16 cellular contexts compared by ENCODE assay signal in the genomic region with DNA sequence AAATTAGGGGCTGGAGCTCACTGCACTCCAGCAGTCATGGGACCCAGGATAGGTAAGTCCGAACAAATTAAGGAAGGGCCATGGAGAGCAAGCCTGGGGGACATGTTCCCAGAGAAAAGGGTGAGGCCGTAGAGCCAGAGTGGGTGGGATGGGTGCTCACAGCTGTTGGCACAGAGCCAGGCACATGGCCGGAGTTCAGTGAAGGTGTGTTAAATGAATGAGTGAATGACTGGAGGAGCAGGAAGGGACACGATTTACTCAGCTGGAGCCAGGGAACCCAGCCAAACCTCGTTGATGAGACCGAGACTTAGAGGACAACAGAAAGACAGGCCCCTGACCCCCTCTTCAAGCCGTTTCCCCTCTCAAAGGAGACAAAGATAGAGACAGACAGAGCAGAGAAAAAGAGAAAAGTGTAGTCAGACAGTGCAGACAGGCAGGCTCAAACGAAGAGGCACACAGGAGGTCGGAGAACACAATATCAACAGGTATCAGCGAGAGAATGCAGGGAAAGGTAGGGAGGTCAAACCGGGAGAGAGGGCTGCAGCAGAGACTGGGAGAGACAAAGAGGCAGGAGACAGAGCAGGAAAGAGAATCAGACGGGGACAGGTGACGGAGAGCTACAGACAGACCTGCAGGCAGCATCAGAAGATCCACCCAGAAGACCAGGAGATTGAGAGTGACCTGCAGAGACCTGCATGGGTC. TPM values are rescaled to one million over a fixed set of nuclear protein-coding genes. Genes with fewer than 3 reads are reported as not detected.
A peak's percentile ranks its signal among the peaks of the same experiment; 100 is the strongest.
DNase-seq lines count a peak whose midpoint lies in the region; ATAC-seq and TF ChIP-seq lines count a peak whose summit lies in the region.
"Had no signal": no experiment of that assay in that cellular context is flagged by ENCODE, and none has a peak within 500 bp of the region (broad histone marks: within the 10 kb centered on the region; RNA-seq: fewer than 3 reads in every experiment).

No MANE protein-coding gene starts in this region.

- H4K20me1 ChIP-seq in neural progenitor cell (ENCODE audit: low read depth) = no peaks in the 10 kb centered on the region

- H3K27me3 Mint-ChIP-seq in activated naive CD8-positive, alpha-beta T cell treated with anti-CD3 and anti-CD28 coated beads, Interleukin-2, amount 10 ng/mL, durations not matched to agents 7 days and 5 days = peaks cover 17% of the 10 kb centered on the region
- H3K27me3 Mint-ChIP-seq in activated naive CD8-positive, alpha-beta T cell treated with anti-CD3 and anti-CD28 coated beads, Interleukin-2, amount 50 U/mL, for 24 hours = peaks cover 8% of the 10 kb centered on the region
- H3K27me3 Mint-ChIP-seq in CD14-positive monocyte (ENCODE audit: low read depth in 3 of 3) (peaks cover 5 to 22% (median 13%) of the 10 kb centered on the region in 3 donors), neural progenitor cell (ENCODE audit: insufficient read depth, low read depth) (peaks cover 6% of the 10 kb centered on the region)
- H3K27me3 Mint-ChIP-seq in activated T-helper 17 cell treated with anti-CD3 and anti-CD28 coated beads, Interleukin-2, amount 50 U/mL, for 72 hours = peaks cover 13% of the 10 kb centered on the region
- H3K27me3 Mint-ChIP-seq: central memory CD8-positive, alpha-beta T cell had no signal

- no peak for TF ChIP-seq POLR2A in tibial nerve (IDR thresholded peaks at IDR 0.05)

- no peak for ATAC-seq in activated naive CD8-positive, alpha-beta T cell treated with anti-CD3 and anti-CD28 coated beads, Interleukin-2, amount 10 ng/mL, durations not matched to agents 7 days and 5 days (ENCODE audit: low read depth)
- no peak for ATAC-seq in activated naive CD8-positive, alpha-beta T cell treated with anti-CD3 and anti-CD28 coated beads, Interleukin-2, amount 50 U/mL, for 24 hours
- no peak for ATAC-seq in activated T-helper 17 cell treated with anti-CD3 and anti-CD28 coated beads, Interleukin-2, amount 50 U/mL, for 72 hours (replicated peaks)

- H3K36me3 Mint-ChIP-seq in activated naive CD8-positive, alpha-beta T cell treated with anti-CD3 and anti-CD28 coated beads, Interleukin-2, amount 10 ng/mL, durations not matched to agents 7 days and 5 days = no peaks in the 10 kb centered on the region
- no peaks in the 10 kb centered on the region for H3K36me3 Mint-ChIP-seq in activated naive CD8-positive, alpha-beta T cell treated with anti-CD3 and anti-CD28 coated beads, Interleukin-2, amount 50 U/mL, for 24 hours (ENCODE audit: low read depth)
- H3K36me3 Mint-ChIP-seq in CD14-positive monocyte (no peaks in the 10 kb centered on the region), neural progenitor cell (no peaks in the 10 kb centered on the region)
- H3K36me3 Mint-ChIP-seq in activated T-helper 17 cell treated with anti-CD3 and anti-CD28 coated beads, Interleukin-2, amount 50 U/mL, for 72 hours (ENCODE audit: low read depth) = no peaks in the 10 kb centered on the region

- POLR2A ChIA-PET in activated naive CD8-positive, alpha-beta T cell treated with anti-CD3 and anti-CD28 coated beads, Interleukin-2, amount 10 ng/mL, durations not matched to agents 7 days and 5 days (lab: Charles Lee) = no interaction called here

- H3K9me3 ChIP-seq in duodenal mucosa (ENCODE audit: control insufficient read depth in 1 of 2, low read length in 2 of 2) (no peaks in the 10 kb centered on the region), mucosa of stomach (ENCODE audit: control insufficient read depth, low read length) (no peaks in the 10 kb centered on the region), tibial nerve (no peaks in the 10 kb centered on the region), neural progenitor cell (ENCODE audit: low read depth) (no peaks in the 10 kb centered on the region)

- no peak for TF ChIP-seq CTCF in tibial nerve (IDR thresholded peaks at IDR 0.05)
- TF ChIP-seq CTCF in CD14-positive monocyte (IDR thresholded peaks at IDR 0.05) = no peak
- no peak for TF ChIP-seq CTCF in neural progenitor cell (IDR thresholded peaks at IDR 0.05)

- H3K27me3 ChIP-seq in duodenal mucosa (ENCODE audit: control insufficient read depth in 1 of 2, insufficient read depth in 2 of 2, low read length in 2 of 2) = no peaks in the 10 kb centered on the region
- no peaks in the 10 kb centered on the region for H3K27me3 ChIP-seq in mucosa of stomach (ENCODE audit: control insufficient read depth, insufficient read depth, low read length)
- H3K27me3 ChIP-seq in tibial nerve = no peaks in the 10 kb centered on the region
- no peaks in the 10 kb centered on the region for H3K27me3 ChIP-seq in neural progenitor cell

- no peak for DNase-seq in activated naive CD8-positive, alpha-beta T cell treated with anti-CD3 and anti-CD28 coated beads, Interleukin-2, amount 10 ng/mL, durations not matched to agents 7 days and 5 days
- no peak for DNase-seq in activated naive CD8-positive, alpha-beta T cell treated with anti-CD3 and anti-CD28 coated beads, Interleukin-2, amount 50 U/mL, for 24 hours
- DNase-seq in tibial nerve (ENCODE audit: low spot score in 2 of 2) = no peak
- no peak for DNase-seq in CD14-positive monocyte (ENCODE audit: low spot score)
- no peak for DNase-seq in neural progenitor cell (ENCODE audit: low spot score)
- DNase-seq: activated CD8-positive, alpha-beta memory T cell treated with anti-CD3 and anti-CD28 coated beads for 24 hours; activated naive CD4-positive, alpha-beta T cell treated with anti-CD3 and anti-CD28 coated beads for 36 hours; DMS 273 treated with DMSO at 0.1 percent for 48 hours; Karpas-422; NCI-H2107; nephron progenitor cell; stimulated activated CD4-positive, alpha-beta T cell treated with anti-CD3 and anti-CD28 coated beads, Interleukin-12 subunit alpha, Interleukin-12 subunit beta, amount 100 ng/mL, for 4 hours had no signal

- 51 to 55% methylated on average over 13 of the region's 13 CpGs for WGBS in tibial nerve, 2 donors

- H3K27ac ChIP-seq in duodenal mucosa (ENCODE audit: low read depth, low read length) (peak overlapping the region; percentile 67), tibial nerve (peak overlapping the region in 3 of 4 donors; percentile 52 to 70 (median 64)), neural progenitor cell (no peak overlapping the region)

- H3K4me2 ChIP-seq in neural progenitor cell = no peak overlapping the region

- H3K4me1 ChIP-seq in duodenal mucosa (ENCODE audit: control insufficient read depth in 1 of 2, insufficient read depth in 2 of 2, low read length in 2 of 2) (peaks cover 69 to 72% of the 10 kb centered on the region in 2 donors), mucosa of stomach (ENCODE audit: control insufficient read depth, insufficient read depth, low read length) (peaks cover 65% of the 10 kb centered on the region), tibial nerve (peaks cover 0 to 24% (median 2%) of the 10 kb centered on the region in 4 donors), neural progenitor cell (no peaks in the 10 kb centered on the region)

- H3K4me3 Mint-ChIP-seq in activated naive CD8-positive, alpha-beta T cell treated with anti-CD3 and anti-CD28 coated beads, Interleukin-2, amount 10 ng/mL, durations not matched to agents 7 days and 5 days = no peak overlapping the region
- H3K4me3 Mint-ChIP-seq in activated naive CD8-positive, alpha-beta T cell treated with anti-CD3 and anti-CD28 coated beads, Interleukin-2, amount 50 U/mL, for 24 hours = no peak overlapping the region
- H3K4me3 Mint-ChIP-seq in CD14-positive monocyte (peak overlapping the region in 1 of 2 donors; percentile 64), neural progenitor cell (no peak overlapping the region)
- no peak overlapping the region for H3K4me3 Mint-ChIP-seq in activated T-helper 17 cell treated with anti-CD3 and anti-CD28 coated beads, Interleukin-2, amount 50 U/mL, for 72 hours
- H3K4me3 Mint-ChIP-seq: activated naive CD4-positive, alpha-beta T cell treated with anti-CD3 and anti-CD28 coated beads for 36 hours; central memory CD8-positive, alpha-beta T cell; nephron progenitor cell had no signal

- no peaks in the 10 kb centered on the region for H3K36me3 ChIP-seq in duodenal mucosa (ENCODE audit: control insufficient read depth in 1 of 2, insufficient read depth in 2 of 2, low read length in 2 of 2)
- no peaks in the 10 kb centered on the region for H3K36me3 ChIP-seq in mucosa of stomach (ENCODE audit: control insufficient read depth, insufficient read depth, low read length)
- no peaks in the 10 kb centered on the region for H3K36me3 ChIP-seq in tibial nerve
- H3K36me3 ChIP-seq in neural progenitor cell = no peaks in the 10 kb centered on the region

- TF ChIP-seq EP300 in tibial nerve (IDR thresholded peaks at IDR 0.05) = no peak

- H3K9me3 Mint-ChIP-seq in activated naive CD8-positive, alpha-beta T cell treated with anti-CD3 and anti-CD28 coated beads, Interleukin-2, amount 10 ng/mL, durations not matched to agents 7 days and 5 days = no peaks in the 10 kb centered on the region
- H3K9me3 Mint-ChIP-seq in activated naive CD8-positive, alpha-beta T cell treated with anti-CD3 and anti-CD28 coated beads, Interleukin-2, amount 50 U/mL, for 24 hours = no peaks in the 10 kb centered on the region
- H3K9me3 Mint-ChIP-seq in CD14-positive monocyte (no peaks in the 10 kb centered on the region), neural progenitor cell (no peaks in the 10 kb centered on the region)
- no peaks in the 10 kb centered on the region for H3K9me3 Mint-ChIP-seq in activated T-helper 17 cell treated with anti-CD3 and anti-CD28 coated beads, Interleukin-2, amount 50 U/mL, for 72 hours
- H3K9me3 Mint-ChIP-seq: activated naive CD4-positive, alpha-beta T cell treated with anti-CD3 and anti-CD28 coated beads for 36 hours; central memory CD8-positive, alpha-beta T cell; nephron progenitor cell had no signal

- H3K9ac ChIP-seq in duodenal mucosa (ENCODE audit: low read depth in 1 of 2, low read length in 2 of 2) (peak overlapping the region; percentile 74 to 88), mucosa of stomach (ENCODE audit: low read length) (peak overlapping the region; percentile 3), neural progenitor cell (no peak overlapping the region)

- H3K79me2 ChIP-seq in neural progenitor cell (ENCODE audit: low read depth) = no peaks in the 10 kb centered on the region

- H3F3A ChIP-seq in neural progenitor cell (ENCODE audit: low read depth) = no peaks in the 10 kb centered on the region

- H3K4me3 ChIP-seq in duodenal mucosa (ENCODE audit: low read depth in 1 of 2, low read length in 2 of 2) = peak overlapping the region; percentile 70 to 79
- peak overlapping the region; percentile 32 for H3K4me3 ChIP-seq in mucosa of stomach (ENCODE audit: low read length)
- peak overlapping the region; percentile 11 to 45 (median 33) for H3K4me3 ChIP-seq in tibial nerve
- no peak overlapping the region for H3K4me3 ChIP-seq in neural progenitor cell

- H3K4me1 Mint-ChIP-seq in activated naive CD8-positive, alpha-beta T cell treated with anti-CD3 and anti-CD28 coated beads, Interleukin-2, amount 10 ng/mL, durations not matched to agents 7 days and 5 days = peaks cover 5% of the 10 kb centered on the region
- peaks cover 3% of the 10 kb centered on the region for H3K4me1 Mint-ChIP-seq in activated naive CD8-positive, alpha-beta T cell treated with anti-CD3 and anti-CD28 coated beads, Interleukin-2, amount 50 U/mL, for 24 hours
- H3K4me1 Mint-ChIP-seq in CD14-positive monocyte (peaks cover 31% of the 10 kb centered on the region), neural progenitor cell (peaks cover 16% of the 10 kb centered on the region)
- peaks cover 5% of the 10 kb centered on the region for H3K4me1 Mint-ChIP-seq in activated T-helper 17 cell treated with anti-CD3 and anti-CD28 coated beads, Interleukin-2, amount 50 U/mL, for 72 hours
- H3K4me1 Mint-ChIP-seq: central memory CD8-positive, alpha-beta T cell had no signal

- intact Hi-C loops in CD14-positive monocyte (cut with micrococcal nuclease) = no loop called here

- H2AFZ ChIP-seq in neural progenitor cell (replicated peaks) = no peak overlapping the region

- H3K27ac Mint-ChIP-seq in activated naive CD8-positive, alpha-beta T cell treated with anti-CD3 and anti-CD28 coated beads, Interleukin-2, amount 10 ng/mL, durations not matched to agents 7 days and 5 days = peak overlapping the region; percentile 19
- no peak overlapping the region for H3K27ac Mint-ChIP-seq in activated naive CD8-positive, alpha-beta T cell treated with anti-CD3 and anti-CD28 coated beads, Interleukin-2, amount 50 U/mL, for 24 hours
- H3K27ac Mint-ChIP-seq in CD14-positive monocyte (peak overlapping the region in 2 of 7 donors; percentile 54 to 57), neural progenitor cell (no peak overlapping the region)
- no peak overlapping the region for H3K27ac Mint-ChIP-seq in activated T-helper 17 cell treated with anti-CD3 and anti-CD28 coated beads, Interleukin-2, amount 50 U/mL, for 72 hours
- H3K27ac Mint-ChIP-seq: activated naive CD4-positive, alpha-beta T cell treated with anti-CD3 and anti-CD28 coated beads for 36 hours had no signal

RNA-seq across cellular contexts. Expression of a gene that starts 0.6 kb away (rescaled TPM):
- total RNA-seq in activated naive CD8-positive, alpha-beta T cell treated with anti-CD3 and anti-CD28 coated beads, Interleukin-2, amount 10 ng/mL, durations not matched to agents 7 days and 5 days = 1 to 10 TPM; 1.1 to 2.6 TPM
- total RNA-seq in tibial nerve (100 to 1,000 TPM in 1 of 4 donors, 10 to 100 TPM in 3; 50.4 to 160 (median 66.3) TPM), neural progenitor cell (ENCODE audit: low replicate concordance) (0.07 and 0.12 TPM in 2 replicates)
- polyA plus RNA-seq in CD14-positive monocyte = under 1 TPM in 1 of 2 donors, not detected in 1; 0.13 TPM
- 1 to 10 TPM in 1 of 2 donors, under 1 TPM in 1; 0.26 to 2.2 TPM for total RNA-seq in activated T-helper 17 cell treated with anti-CD3 and anti-CD28 coated beads, Interleukin-2, amount 50 U/mL, for 72 hours
- total RNA-seq: activated naive CD4-positive, alpha-beta T cell treated with anti-CD3 and anti-CD28 coated beads for 36 hours had no signal

RNA-seq across cellular contexts. Expression of a gene that starts 54.8 kb away (rescaled TPM):
- total RNA-seq in activated naive CD8-positive, alpha-beta T cell treated with anti-CD3 and anti-CD28 coated beads, Interleukin-2, amount 10 ng/mL, durations not matched to agents 7 days and 5 days = not detected
- total RNA-seq in tibial nerve (1 to 10 TPM in 3 of 4 donors, under 1 TPM in 1; 0.87 to 2.3 (median 1.5) TPM), neural progenitor cell (ENCODE audit: low replicate concordance) (0.22 TPM in 1 of 2 replicates, not detected in the other)
- polyA plus RNA-seq in CD14-positive monocyte = not detected
- not detected for total RNA-seq in activated T-helper 17 cell treated with anti-CD3 and anti-CD28 coated beads, Interleukin-2, amount 50 U/mL, for 72 hours
- total RNA-seq: activated naive CD4-positive, alpha-beta T cell treated with anti-CD3 and anti-CD28 coated beads for 36 hours had no signal

Comparison
In these comparisons a context has a peak if more than half of its experiments do, and no peak if none do; other contexts are left out.
1. RNA of a gene that starts 0.6 kb away (total RNA-seq): 50.4 to 160 TPM in tibial nerve; 1.1 to 2.6 TPM in activated naive CD8-positive, alpha-beta T cell treated with anti-CD3 and anti-CD28 coated beads, Interleukin-2, amount 10 ng/mL, durations not matched to agents 7 days and 5 days, 0.26 to 2.2 TPM in activated T-helper 17 cell treated with anti-CD3 and anti-CD28 coated beads, Interleukin-2, amount 50 U/mL, for 72 hours and 0.07 to 0.12 TPM in neural progenitor cell; every median in the first group is over 10 times any median in the second.